In genomic region chr18:62505669-62506494, GRCh38 we compare ENCODE assay signal across 8 cellular contexts. TPM values are rescaled to one million over a fixed set of nuclear protein-coding genes. Genes with fewer than 3 reads are reported as not detected.
DNase-seq lines count a peak whose midpoint lies in the region; ATAC-seq and TF ChIP-seq lines count a peak whose summit lies in the region.

No MANE protein-coding gene starts in this region.

- H3K9me3 ChIP-seq in body of pancreas (no peaks in the 10 kb centered on the region), uterus (no peaks in the 10 kb centered on the region)

- H3K27me3 ChIP-seq in body of pancreas, result no peaks in the 10 kb centered on the region
- H3K27me3 ChIP-seq in uterus, result no peaks in the 10 kb centered on the region

- no peak for TF ChIP-seq POLR2A in body of pancreas (IDR thresholded peaks at IDR 0.05)
- TF ChIP-seq POLR2A in uterus (IDR thresholded peaks at IDR 0.05), result no peak

- H3K4me3 Mint-ChIP-seq in mesothelial cell of epicardium, result no peak overlapping the region

- H3K27me3 Mint-ChIP-seq in mesothelial cell of epicardium (ENCODE audit: low read depth), result no peaks in the 10 kb centered on the region

- H3K4me1 ChIP-seq in body of pancreas, result peaks cover 17% of the 10 kb centered on the region
- H3K4me1 ChIP-seq in uterus, result no peaks in the 10 kb centered on the region

- peak overlapping the region in 3 of 4 donors; percentile 5 to 72 (median 56) for H3K27ac ChIP-seq in body of pancreas
- peak overlapping the region; percentile 19 to 75 for H3K27ac ChIP-seq in uterus

- DNase-seq in OCI-M1 (lab: John Stamatoyannopoulos, UW), result peak; percentile 86
- DNase-seq in body of pancreas, result peak in 1 of 4 donors; percentile 15
- no peak for DNase-seq in mesothelial cell of epicardium (ENCODE audit: low spot score in 2 of 2, unreplicated experiment in 2 of 2)
- no peak for DNase-seq in uterus
- DNase-seq in NCI-H82 treated with DMSO at 0.1 percent for 48 hours (lab: John Stamatoyannopoulos, UW; ENCODE audit: unreplicated experiment), result no peak
- DNase-seq in GOT3 (lab: John Stamatoyannopoulos, UW), result no peak

- H3K36me3 ChIP-seq in body of pancreas (replicated peaks in 1 of 2; ENCODE audit: insufficient read depth in 1 of 2, low read depth in 2 of 2) (no peaks in the 10 kb centered on the region), uterus (no peaks in the 10 kb centered on the region)

- peak overlapping the region; percentile 91 for H3K27ac Mint-ChIP-seq in mesothelial cell of epicardium

- peaks cover 7% of the 10 kb centered on the region for H3K4me1 Mint-ChIP-seq in mesothelial cell of epicardium

- H3K4me3 ChIP-seq in body of pancreas, result peak overlapping the region; percentile 19 to 37
- H3K4me3 ChIP-seq in uterus, result peak overlapping the region; percentile 36 to 38

- no peak for TF ChIP-seq CTCF in body of pancreas (IDR thresholded peaks at IDR 0.05)
- TF ChIP-seq CTCF in mesothelial cell of epicardium (IDR thresholded peaks at IDR 0.05; ENCODE audit: unreplicated experiment), result no peak
- no peak for TF ChIP-seq CTCF in uterus (IDR thresholded peaks at IDR 0.05)

- intact Hi-C loops in body of pancreas (cut with DNase I), result no loop called here
- intact Hi-C loops in uterus (cut with DNase I; ENCODE audit: low total_unique reads), result no loop called here

- peaks cover 8% of the 10 kb centered on the region for H3K36me3 Mint-ChIP-seq in mesothelial cell of epicardium

- ATAC-seq in GM18867 (IDR thresholded peaks at IDR 0.05; ENCODE audit: unreplicated experiment), result peak; percentile 98
- peak; percentile 93 for ATAC-seq in HG02885 (IDR thresholded peaks at IDR 0.05; ENCODE audit: poor library complexity, unreplicated experiment)
- ATAC-seq in body of pancreas, result peak; percentile 69

- H3K9me3 Mint-ChIP-seq in mesothelial cell of epicardium, result peaks cover 5% of the 10 kb centered on the region

- WGBS in body of pancreas, 2 donors, result 39 to 46% methylated on average over 7 to 8 of the region's 8 CpGs

RNA-seq across cellular contexts. Expression of gene ZCCHC2, which starts 16.9 kb away (rescaled TPM):
- total RNA-seq in body of pancreas (10 to 100 TPM; 10.4 to 14.2 TPM), mesothelial cell of epicardium (16.7 to 18.3 TPM (median 17.5 TPM) in 3 replicates), uterus (10 to 100 TPM in 3 of 4 donors, 1 to 10 TPM in 1; 7.4 to 44.8 (median 15.5) TPM)
